In the genomic region with DNA sequence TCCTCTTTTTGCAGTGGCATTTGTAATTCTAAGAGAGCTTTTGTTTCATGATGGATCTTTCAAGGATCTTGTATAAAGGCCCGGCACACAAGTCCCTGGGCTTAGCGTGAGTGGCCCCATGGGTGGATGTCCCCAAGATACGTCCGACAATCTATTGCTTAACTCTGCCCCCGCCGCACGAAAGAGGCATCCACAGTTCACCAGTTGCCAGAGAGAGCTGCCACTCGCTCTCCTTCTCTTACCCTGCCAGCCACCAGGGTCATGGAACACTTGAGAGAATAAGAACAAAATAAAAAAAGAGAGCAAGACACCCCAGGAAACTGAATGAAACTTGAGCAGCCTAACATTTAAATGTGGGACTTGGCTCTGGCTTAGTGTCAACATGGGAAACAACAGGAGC, we compare ENCODE assay signal across 20 cellular contexts.
"Had no signal": no experiment of that assay in that cellular context is flagged by ENCODE, and none has a peak within 500 bp of the region (broad histone marks: within the 10 kb centered on the region; RNA-seq: fewer than 3 reads in every experiment).

No MANE protein-coding gene starts in this region.

- H3K36me3 ChIP-seq: colonic mucosa, esophagus squamous epithelium, gastroesophageal sphincter, prostate gland, spleen, transverse colon had no signal

- DNase-seq: cerebellar nuclear complex; colonic mucosa; dermis blood vessel endothelial cell; esophagus squamous epithelium; glutamatergic neuron; left colon; mammary epithelial cell; mucosa of descending colon; naive thymus-derived CD8-positive, alpha-beta T cell; occipital lobe; spleen; stimulated activated CD4-positive, alpha-beta T cell treated with anti-CD3 and anti-CD28 coated beads, Interleukin-1b, Interleukin-23, amount 100 ng/mL, for 48 hours; stimulated activated CD4-positive, alpha-beta T cell treated with anti-CD3 and anti-CD28 coated beads, Interleukin-4, amount 100 ng/mL, for 24 hours; transverse colon had no signal

- H3K27me3 ChIP-seq: colonic mucosa, gastroesophageal sphincter, hepatocyte, spleen, testis, transverse colon had no signal

- H3K9me3 ChIP-seq: colonic mucosa, esophagus squamous epithelium, gastroesophageal sphincter, mucosa of descending colon, prostate gland, spleen, testis, transverse colon had no signal

- H2AFZ ChIP-seq: parathyroid adenoma had no signal

- H3K4me1 ChIP-seq: parathyroid adenoma, prostate gland had no signal

- H3K4me3 ChIP-seq: colonic mucosa, esophagus squamous epithelium, gastroesophageal sphincter, hepatocyte, mucosa of descending colon, prostate gland, transverse colon had no signal

- ATAC-seq: gastroesophageal sphincter; left colon; stimulated activated memory B cell treated with anti-CD40 and anti-IgM and Interleukin-4, amounts not matched to agents 10 μg/mL and 1 μg/mL and 100 μg/mL, for 72 hours had no signal

- H3K79me2 ChIP-seq: hepatocyte, parathyroid adenoma had no signal

- H3K27ac ChIP-seq: colonic mucosa, esophagus squamous epithelium, gastroesophageal sphincter, parathyroid adenoma, prostate gland, testis, transverse colon had no signal
